Comparison of ENCODE assay signal across 22 cellular contexts in the genomic region with DNA sequence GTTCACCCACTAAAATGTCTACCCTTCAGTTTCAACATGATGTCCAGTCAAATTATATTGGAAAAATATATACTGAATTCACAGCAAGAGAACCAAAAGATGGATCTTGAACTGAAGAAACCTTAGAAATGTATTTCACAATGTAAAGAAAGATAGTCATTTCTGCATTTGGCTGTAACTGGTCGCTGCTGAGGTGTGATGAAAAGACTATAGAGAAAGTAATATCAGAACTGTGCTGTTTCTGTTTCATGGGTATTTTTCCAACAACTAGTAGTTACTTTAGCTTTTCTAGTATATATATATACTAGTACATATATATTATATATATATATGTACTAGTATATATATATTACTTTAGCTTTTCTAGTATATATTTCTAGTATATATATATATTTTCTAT.
"Had no signal": no experiment of that assay in that cellular context is flagged by ENCODE, and none has a peak within 500 bp of the region (broad histone marks: within the 10 kb centered on the region; RNA-seq: fewer than 3 reads in every experiment).

No MANE protein-coding gene starts in this region.

- DNase-seq: IMR-90, Karpas-422, KG1, MG63, NCI-H1092, NCI-H1105 treated with DMSO at 0.1 percent for 48 hours, NCI-H1417 treated with DMSO at 0.1 percent for 48 hours, NCI-H146, NCI-H1694 treated with DMSO at 0.1 percent for 48 hours, NCI-H1930, NCI-H2081, NCI-H2107, NCI-H2227 treated with DMSO at 0.1 percent for 48 hours, NCI-H526 treated with DMSO at 0.1 percent for 48 hours, NCI-H748 treated with DMSO at 0.1 percent for 48 hours, Right ventricle myocardium superior, RPMI8226, SIG-M5, SK-N-SH, T-helper 1 cell had no signal

- H3K36me3 ChIP-seq: MG63, SJSA1 had no signal

- H3K4me3 ChIP-seq: MG63, SJSA1 had no signal

- H3K9me2 ChIP-seq: SK-N-SH had no signal

- ATAC-seq: HepG2 had no signal

- H3K4me2 ChIP-seq: SK-N-SH had no signal

- H3K9me3 ChIP-seq: MG63, SJSA1, SK-N-SH had no signal

- H3K27me3 ChIP-seq: SJSA1 had no signal

- H3K27ac ChIP-seq: SJSA1 had no signal

- H3K9ac ChIP-seq: SK-N-SH had no signal
